ENCODE assay signal across 16 cellular contexts in the genomic region with DNA sequence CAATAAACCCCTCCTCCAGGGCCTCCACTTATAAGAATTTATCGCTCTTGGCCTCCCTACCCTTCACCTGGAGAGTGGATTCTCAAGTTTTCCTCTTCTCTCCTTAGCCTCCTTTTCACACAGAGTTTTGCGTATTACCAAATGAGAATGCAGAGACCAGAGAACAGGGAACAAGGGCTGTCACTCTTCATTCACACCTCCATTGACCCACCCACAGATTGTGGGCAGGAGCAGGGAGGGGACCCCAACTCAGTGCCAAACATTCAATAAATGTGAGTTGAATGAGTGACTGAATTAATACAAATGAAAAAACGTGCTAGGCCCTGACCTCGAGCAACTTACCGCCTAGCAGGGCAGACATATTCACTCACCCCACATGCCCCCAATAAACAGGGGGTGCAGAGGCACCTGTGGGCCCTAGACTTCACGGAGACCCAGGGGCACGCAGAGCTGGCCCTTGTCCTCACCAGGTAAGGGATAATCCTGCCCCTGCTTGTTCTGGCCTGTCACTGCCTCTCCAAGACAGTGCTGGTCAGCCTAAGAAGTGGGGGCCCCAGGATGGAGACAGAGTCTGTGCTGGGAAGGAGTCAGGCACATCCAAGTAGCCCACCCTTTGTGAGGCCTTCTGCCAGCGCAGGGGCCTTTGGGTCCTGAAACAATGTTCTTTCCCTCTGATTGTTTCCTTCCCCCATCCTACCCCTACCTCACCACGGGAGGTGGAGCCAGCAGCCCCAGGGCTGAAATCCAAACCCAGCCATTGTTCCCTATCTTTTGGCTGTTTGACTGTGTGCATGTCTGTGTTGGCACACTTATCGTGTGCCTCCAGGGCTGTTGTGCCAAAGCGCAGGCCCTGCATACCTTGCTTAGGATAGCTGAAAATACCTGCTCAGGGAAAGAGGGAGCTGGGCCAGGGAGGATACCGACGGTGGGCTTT. TPM values are rescaled to one million over a fixed set of nuclear protein-coding genes. Genes with fewer than 3 reads are reported as not detected.
DNase-seq lines count a peak whose midpoint lies in the region; ATAC-seq and TF ChIP-seq lines count a peak whose summit lies in the region.
"Had no signal": no experiment of that assay in that cellular context is flagged by ENCODE, and none has a peak within 500 bp of the region (broad histone marks: within the 10 kb centered on the region; RNA-seq: fewer than 3 reads in every experiment).

No MANE protein-coding gene starts in this region.

- H4K20me1 ChIP-seq in mammary epithelial cell (ENCODE audit: insufficient read depth, low read length) (no peaks in the 10 kb centered on the region), neural progenitor cell (ENCODE audit: low read depth) (no peaks in the 10 kb centered on the region)

- no peaks in the 10 kb centered on the region for H3K36me3 Mint-ChIP-seq in neural progenitor cell
- H3K36me3 Mint-ChIP-seq in effector memory CD8-positive, alpha-beta T cell (ENCODE audit: insufficient read depth), result no peaks in the 10 kb centered on the region
- H3K36me3 Mint-ChIP-seq: activated CD8-positive, alpha-beta memory T cell treated with anti-CD3 and anti-CD28 coated beads, Interleukin-2, amount 10 ng/mL, durations not matched to agents 7 days and 5 days; immature natural killer cell had no signal

- peaks cover 33% of the 10 kb centered on the region for H3K4me1 ChIP-seq in mammary epithelial cell (ENCODE audit: insufficient read depth, low read length)
- H3K4me1 ChIP-seq in neural progenitor cell, result peaks cover 13% of the 10 kb centered on the region
- H3K4me1 ChIP-seq: ascending aorta, BE2C, thyroid gland had no signal

- H3K36me3 ChIP-seq in mammary epithelial cell (ENCODE audit: insufficient read depth, low read length), result no peaks in the 10 kb centered on the region
- no peaks in the 10 kb centered on the region for H3K36me3 ChIP-seq in neural progenitor cell
- H3K36me3 ChIP-seq: ascending aorta, BE2C, neutrophil, thyroid gland had no signal

- dilution Hi-C loops in mammary epithelial cell (cut with HindIII; ENCODE audit: low sequenced_read_pairs), result no loop called here

- H3K9ac ChIP-seq in mammary epithelial cell (ENCODE audit: insufficient read depth, low read length) (no peak overlapping the region), neural progenitor cell (no peak overlapping the region)

- no peak overlapping the region for H3K27ac ChIP-seq in mammary epithelial cell (ENCODE audit: insufficient read depth, low read depth, low read length)
- H3K27ac ChIP-seq in neural progenitor cell, result no peak overlapping the region
- H3K27ac ChIP-seq: ascending aorta, neutrophil, thyroid gland had no signal

- ATAC-seq in effector memory CD8-positive, alpha-beta T cell (replicated peaks), result no peak
- ATAC-seq: activated CD8-positive, alpha-beta memory T cell treated with anti-CD3 and anti-CD28 coated beads, Interleukin-2, amount 10 ng/mL, durations not matched to agents 7 days and 5 days had no signal

- H3K9me3 ChIP-seq in mammary epithelial cell (replicated peaks; ENCODE audit: insufficient read depth, low read length) (no peaks in the 10 kb centered on the region), neural progenitor cell (ENCODE audit: low read depth) (no peaks in the 10 kb centered on the region)
- H3K9me3 ChIP-seq: ascending aorta, BE2C, neutrophil, thyroid gland had no signal

- H3F3A ChIP-seq in neural progenitor cell (ENCODE audit: low read depth), result peaks cover 11% of the 10 kb centered on the region

- TF ChIP-seq CTCF in mammary epithelial cell (conservative IDR thresholded peaks at IDR 0.05 in 1 of 2, IDR thresholded peaks at IDR 0.05 in 1 of 2; ENCODE audit: extremely low read depth in 1 of 2, insufficient read depth in 1 of 2, low read depth in 1 of 2, low read length in 2 of 2) (no peak), neural progenitor cell (IDR thresholded peaks at IDR 0.05) (no peak)

- no peaks in the 10 kb centered on the region for H3K9me3 Mint-ChIP-seq in neural progenitor cell
- no peaks in the 10 kb centered on the region for H3K9me3 Mint-ChIP-seq in effector memory CD8-positive, alpha-beta T cell
- H3K9me3 Mint-ChIP-seq: immature natural killer cell had no signal

- in situ Hi-C loops in mammary epithelial cell (cut with MboI; ENCODE audit: low sequenced_read_pairs in 2 of 2), result no loop called here

- H3K27me3 Mint-ChIP-seq in neural progenitor cell (ENCODE audit: insufficient read depth, low read depth), result peaks cover 9% of the 10 kb centered on the region
- peaks cover 28 to 57% of the 10 kb centered on the region in 2 donors for H3K27me3 Mint-ChIP-seq in effector memory CD8-positive, alpha-beta T cell

- H3K4me2 ChIP-seq in mammary epithelial cell (ENCODE audit: insufficient read depth, low read depth, low read length) (peak overlapping the region; percentile 1), neural progenitor cell (peak overlapping the region; percentile 52)

- H3K4me3 ChIP-seq in mammary epithelial cell (replicated peaks in 1 of 3; ENCODE audit: insufficient read depth in 1 of 3, low read depth in 2 of 3, low read length in 3 of 3) (no peak overlapping the region), neural progenitor cell (peak overlapping the region; percentile 10)
- H3K4me3 ChIP-seq: ascending aorta, thyroid gland had no signal

- H2AFZ ChIP-seq in mammary epithelial cell (ENCODE audit: low read depth, low read length) (peak overlapping the region; percentile 60), neural progenitor cell (replicated peaks) (peak overlapping the region; percentile 94)

- no peak overlapping the region for H3K4me3 Mint-ChIP-seq in neural progenitor cell
- no peak overlapping the region for H3K4me3 Mint-ChIP-seq in effector memory CD8-positive, alpha-beta T cell
- H3K4me3 Mint-ChIP-seq: activated CD8-positive, alpha-beta memory T cell treated with anti-CD3 and anti-CD28 coated beads, Interleukin-2, amount 10 ng/mL, durations not matched to agents 7 days and 5 days; immature natural killer cell had no signal

- intact Hi-C loops in mammary epithelial cell (cut with micrococcal nuclease), result no loop called here

- H3K4me1 Mint-ChIP-seq in neural progenitor cell, result peaks cover 4% of the 10 kb centered on the region
- no peaks in the 10 kb centered on the region for H3K4me1 Mint-ChIP-seq in effector memory CD8-positive, alpha-beta T cell (ENCODE audit: low read depth in 2 of 2)
- H3K4me1 Mint-ChIP-seq: activated CD8-positive, alpha-beta memory T cell treated with anti-CD3 and anti-CD28 coated beads, Interleukin-2, amount 10 ng/mL, durations not matched to agents 7 days and 5 days; immature natural killer cell had no signal

- CTCF ChIA-PET in mammary epithelial cell (lab: Charles Lee; ENCODE audit: low non-redundant PET), result no interaction called here

- peak overlapping the region; percentile 81 for H3K27ac Mint-ChIP-seq in neural progenitor cell
- H3K27ac Mint-ChIP-seq in effector memory CD8-positive, alpha-beta T cell, result no peak overlapping the region
- H3K27ac Mint-ChIP-seq: activated CD8-positive, alpha-beta memory T cell treated with anti-CD3 and anti-CD28 coated beads, Interleukin-2, amount 10 ng/mL, durations not matched to agents 7 days and 5 days had no signal

- WGBS in mammary epithelial cell (ENCODE audit: low coverage, missing lambda C conversion rate), result 27% methylated on average over 12 of the region's 13 CpGs

- peak; percentile 32 for DNase-seq in NCI-H345 (lab: John Stamatoyannopoulos, UW)
- no peak for DNase-seq in mammary epithelial cell
- peak; percentile 58 for DNase-seq in neural progenitor cell (ENCODE audit: low spot score)
- DNase-seq in effector memory CD8-positive, alpha-beta T cell, result no peak
- DNase-seq in Kasumi-1 (lab: John Stamatoyannopoulos, UW), result no peak
- DNase-seq: activated CD4-positive, CD25-positive, alpha-beta regulatory T cell; activated CD8-positive, alpha-beta memory T cell treated with anti-CD3 and anti-CD28 coated beads, Interleukin-2, amount 10 ng/mL, durations not matched to agents 7 days and 5 days; BE2C; cortex of kidney; H7; immature natural killer cell; thyroid gland had no signal

- no peaks in the 10 kb centered on the region for H3K79me2 ChIP-seq in mammary epithelial cell (ENCODE audit: insufficient read depth, low read length)
- H3K79me2 ChIP-seq in neural progenitor cell (ENCODE audit: low read depth), result no peaks in the 10 kb centered on the region

- no peaks in the 10 kb centered on the region for H3K27me3 ChIP-seq in mammary epithelial cell (ENCODE audit: insufficient read depth, low read length)
- H3K27me3 ChIP-seq in neural progenitor cell, result no peaks in the 10 kb centered on the region
- H3K27me3 ChIP-seq: ascending aorta, BE2C, thyroid gland had no signal

- BruUV-seq in mammary epithelial cell (replicated peaks; lab: Mats Ljungman, UMichigan), result no TSS peak

RNA-seq across cellular contexts. Expression of gene TJAP1, which starts 8.4 kb away (rescaled TPM):
- total RNA-seq in mammary epithelial cell (10 to 100 TPM; 26.8 to 80.5 TPM), neural progenitor cell (ENCODE audit: low replicate concordance) (12.9 and 31.4 TPM in 2 replicates)
- polyA plus RNA-seq in mammary epithelial cell, result 34.1 TPM
- polyA minus RNA-seq in mammary epithelial cell, result 37.0 TPM

RNA-seq across cellular contexts. Expression of gene DLK2, which starts 13.7 kb away (rescaled TPM):
- 10 to 100 TPM; 45.2 to 49.9 TPM for total RNA-seq in mammary epithelial cell
- polyA plus RNA-seq in mammary epithelial cell, result 53.9 TPM
- polyA minus RNA-seq in mammary epithelial cell, result 51.4 TPM
- total RNA-seq in neural progenitor cell (ENCODE audit: low replicate concordance), result 1.1 TPM in 1 of 2 replicates, not detected in the other
- total RNA-seq: activated CD8-positive, alpha-beta memory T cell treated with anti-CD3 and anti-CD28 coated beads, Interleukin-2, amount 10 ng/mL, durations not matched to agents 7 days and 5 days; ascending aorta; mesenteric fat pad had no signal

RNA-seq across cellular contexts. Expression of gene LRRC73, which starts 41.1 kb away (rescaled TPM):
- 1 to 10 TPM in 1 of 2 donors, under 1 TPM in 1; 0.83 to 1.6 TPM for total RNA-seq in mammary epithelial cell
- polyA plus RNA-seq in mammary epithelial cell, result 0.75 TPM
- not detected for polyA minus RNA-seq in mammary epithelial cell
- 0.37 TPM in 1 of 2 replicates, not detected in the other for total RNA-seq in neural progenitor cell (ENCODE audit: low replicate concordance)
- total RNA-seq: ascending aorta, epithelial cell of proximal tubule, H7 had no signal
- polyA plus RNA-seq: immature natural killer cell had no signal

RNA-seq across cellular contexts. Expression of gene ABCC10, which starts 41.7 kb away (rescaled TPM):
- total RNA-seq in mammary epithelial cell (10 to 100 TPM; 32.0 to 39.9 TPM), neural progenitor cell (ENCODE audit: low replicate concordance) (10.1 and 14.6 TPM in 2 replicates)
- polyA plus RNA-seq in mammary epithelial cell, result 17.4 TPM
- 20.9 TPM for polyA minus RNA-seq in mammary epithelial cell

RNA-seq across cellular contexts. Expression of gene YIPF3, which starts 47.7 kb away (rescaled TPM):
- 10 to 100 TPM; 71.2 to 83.8 TPM for total RNA-seq in mammary epithelial cell
- 112 TPM for polyA plus RNA-seq in mammary epithelial cell
- 104 TPM for polyA minus RNA-seq in mammary epithelial cell
- 102 and 117 TPM in 2 replicates for total RNA-seq in neural progenitor cell (ENCODE audit: low replicate concordance)

Comparison
In these comparisons a context has a peak if more than half of its experiments do, and no peak if none do; other contexts are left out.
1. DNase-seq: peak in NCI-H345 (single experiment) and neural progenitor cell (single experiment); none in mammary epithelial cell (single experiment), effector memory CD8-positive, alpha-beta T cell (0 of 3) and Kasumi-1 (0 of 2).
2. RNA of gene DLK2, which starts 13.7 kb away (total RNA-seq): 45.2 to 49.9 TPM in mammary epithelial cell; 1.1 TPM in neural progenitor cell; every median in the first group is over 10 times any median in the second.